ENCODE assay signal across 1 cellular context in the genomic region with DNA sequence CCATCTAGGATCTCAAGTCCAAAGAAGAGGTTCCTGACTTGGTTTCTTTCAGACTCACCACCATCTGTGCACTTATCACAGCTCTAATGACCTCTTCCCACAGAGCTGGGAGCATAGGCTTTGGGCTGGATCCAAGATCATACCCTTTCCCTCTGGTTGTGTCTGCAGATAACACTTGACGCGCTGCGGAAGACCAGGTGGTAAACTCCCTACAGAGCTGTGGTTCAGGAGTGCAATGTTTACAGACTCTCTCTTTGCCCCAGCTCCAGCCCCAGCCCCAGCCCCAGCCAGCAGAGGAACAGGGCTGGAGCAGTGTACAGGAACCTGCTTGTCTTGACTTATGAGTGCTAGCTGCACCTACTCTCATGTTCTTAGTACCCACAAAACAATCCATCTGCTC.
TF ChIP-seq lines count a peak whose summit lies in the region.

No MANE protein-coding gene starts in this region.

TF ChIP-seq in K562, 482 proteins besides CTCF, POLR2A, EP300 and RAD21 (continued from another document):
- peak; percentile 33; the same call in 1 of the 2 replicates for TF ChIP-seq CBFA2T3 (IDR thresholded peaks at IDR 0.05)
